ENCODE assay signal across 13 cellular contexts in genomic region chr3:17055374-17056276, GRCh38.
DNase-seq lines count a peak whose midpoint lies in the region; ATAC-seq and TF ChIP-seq lines count a peak whose summit lies in the region.
"Had no signal": no experiment of that assay in that cellular context is flagged by ENCODE, and none has a peak within 500 bp of the region (broad histone marks: within the 10 kb centered on the region; RNA-seq: fewer than 3 reads in every experiment).

No MANE protein-coding gene starts in this region.

- no peak overlapping the region for H3K4me3 Mint-ChIP-seq in MCF 10A (ENCODE audit: unreplicated experiment)

- no peak overlapping the region for H3K27ac Mint-ChIP-seq in MCF 10A (ENCODE audit: low read depth, unreplicated experiment)

- H3K9me3 Mint-ChIP-seq in MCF 10A (ENCODE audit: unreplicated experiment) = no peaks in the 10 kb centered on the region

- no TSS peak for BruUV-seq in MCF 10A (replicated peaks; lab: Mats Ljungman, UMichigan)

- intact Hi-C loops in MCF 10A (cut with micrococcal nuclease) = loop anchor here (5.0 kb wide), 1 partner anchor 37 kb away; no protein-coding TSS in a partner anchor

- CTCF ChIA-PET in MCF 10A (lab: Yijun Ruan, JAX) = no interaction called here

- POLR2A ChIA-PET in MCF 10A (lab: Yijun Ruan, JAX) = no interaction called here

- peak; percentile 55 for ATAC-seq in HG03521 (IDR thresholded peaks at IDR 0.05; ENCODE audit: unreplicated experiment)

- H3K27me3 ChIP-seq in cardiac muscle cell = no peaks in the 10 kb centered on the region

- H3K4me1 ChIP-seq in cardiac muscle cell (ENCODE audit: low read depth) = peaks cover 20% of the 10 kb centered on the region
- H3K4me1 ChIP-seq: prostate gland had no signal

- peak; percentile 42 for DNase-seq in EL
- DNase-seq in GM20000 (ENCODE audit: low spot score) = peak; percentile 45
- peak; percentile 19 to 46 for DNase-seq in cardiac muscle cell (ENCODE audit: low read depth in 1 of 2, low spot score in 1 of 2)
- no peak for DNase-seq in MCF 10A (ENCODE audit: unreplicated experiment)
- no peak for DNase-seq in NCI-H526 (lab: John Stamatoyannopoulos, UW)
- DNase-seq in NK-92 treated with Interleukin-12 subunit alpha and Interleukin-12 subunit beta, amount 100 ng/mL, for 24 hours (lab: John Stamatoyannopoulos, UW) = no peak
- no peak for DNase-seq in NCI-H2171 (lab: John Stamatoyannopoulos, UW)
- DNase-seq: activated naive CD4-positive, alpha-beta T cell treated with Interleukin-2 at 50 U/mL for 16 hours; DMS53; NCI-H2081; SW 1271 had no signal

- no peaks in the 10 kb centered on the region for H3K36me3 Mint-ChIP-seq in MCF 10A (ENCODE audit: insufficient read depth, unreplicated experiment)

- H3K4me3 ChIP-seq in cardiac muscle cell = no peak overlapping the region
- H3K4me3 ChIP-seq: prostate gland had no signal

- H3K9me3 ChIP-seq in cardiac muscle cell (ENCODE audit: low read depth) = no peaks in the 10 kb centered on the region
- H3K9me3 ChIP-seq: prostate gland had no signal

- H3K27me3 Mint-ChIP-seq in MCF 10A (ENCODE audit: insufficient read depth, unreplicated experiment) = no peaks in the 10 kb centered on the region

- peak overlapping the region; percentile 81 for H3K27ac ChIP-seq in cardiac muscle cell
- H3K27ac ChIP-seq: prostate gland had no signal

- TF ChIP-seq CTCF in GM20000 (IDR thresholded peaks at IDR 0.05; ENCODE audit: extremely low read depth, missing control alignments) = no peak
- no peak for TF ChIP-seq CTCF in cardiac muscle cell (IDR thresholded peaks at IDR 0.05; ENCODE audit: low read depth, low read length)
- no peak for TF ChIP-seq CTCF in MCF 10A (IDR thresholded peaks at IDR 0.05; ENCODE audit: unreplicated experiment)

- no peaks in the 10 kb centered on the region for H3K4me1 Mint-ChIP-seq in MCF 10A (ENCODE audit: insufficient read depth, unreplicated experiment)

- H3K36me3 ChIP-seq in cardiac muscle cell = no peaks in the 10 kb centered on the region
- H3K36me3 ChIP-seq: prostate gland had no signal

Comparison
In these comparisons a context has a peak if more than half of its experiments do, and no peak if none do; other contexts are left out.
1. DNase-seq: peak in EL (single experiment), GM20000 (single experiment) and cardiac muscle cell (2 of 2); none in MCF 10A (single experiment), NCI-H526 (0 of 2), NK-92 treated with Interleukin-12 subunit alpha and Interleukin-12 subunit beta, amount 100 ng/mL, for 24 hours (single experiment) and NCI-H2171 (single experiment).